Comparison of ENCODE assay signal across 11 cellular contexts in genomic region chr4:185656467-185656890, GRCh38.
DNase-seq lines count a peak whose midpoint lies in the region; ATAC-seq and TF ChIP-seq lines count a peak whose summit lies in the region.
"Had no signal": no experiment of that assay in that cellular context is flagged by ENCODE, and none has a peak within 500 bp of the region (broad histone marks: within the 10 kb centered on the region; RNA-seq: fewer than 3 reads in every experiment).

No MANE protein-coding gene starts in this region.

- WGBS in heart right ventricle, 2 donors, result 18 to 35% methylated on average over 6 of the region's 6 CpGs

- no peak overlapping the region for H3K4me2 ChIP-seq in PC-9

- DNase-seq in AG08396 (ENCODE audit: low spot score) (peak; percentile 24), ascending aorta (ENCODE audit: low spot score in 2 of 2) (peak in 1 of 2 donors; percentile 80), heart right ventricle (peak; percentile 37 to 47), posterior cingulate gyrus (peak; percentile 35 to 91 (median 48)), NCI-H1930 (lab: John Stamatoyannopoulos, UW) (no peak), GM19238 (ENCODE audit: insufficient read length, low spot score) (no peak), PC-9 (no peak)
- DNase-seq: activated CD4-positive, alpha-beta T cell treated with anti-CD3 and anti-CD28 coated beads, Interleukin-2, amount 50 U/mL, for 1 hour; NCI-H526 had no signal

- H3K9me3 ChIP-seq in ascending aorta (no peaks in the 10 kb centered on the region), heart right ventricle (no peaks in the 10 kb centered on the region), PC-9 (ENCODE audit: insufficient read depth, low read depth) (no peaks in the 10 kb centered on the region)

- no peaks in the 10 kb centered on the region for H3K79me2 ChIP-seq in PC-9 (ENCODE audit: low read depth)

- H3K36me3 ChIP-seq in ascending aorta (peaks cover 13 to 19% of the 10 kb centered on the region in 2 donors), heart right ventricle (peaks cover 0 to 85% (median 4%) of the 10 kb centered on the region in 9 donors), PC-9 (ENCODE audit: low read depth) (no peaks in the 10 kb centered on the region)

- H3K4me3 ChIP-seq in ascending aorta (peak overlapping the region; percentile 43 to 72), heart right ventricle (peak overlapping the region in 8 of 10 donors; percentile 12 to 51 (median 34)), PC-9 (no peak overlapping the region)

- POLR2A ChIA-PET in PC-9 (lab: Charles Lee; ENCODE audit: unreplicated experiment), result no interaction called here

- H3K27me3 ChIP-seq in ascending aorta (no peaks in the 10 kb centered on the region), heart right ventricle (no peaks in the 10 kb centered on the region), PC-9 (ENCODE audit: insufficient read depth, low read depth) (no peaks in the 10 kb centered on the region)

- intact Hi-C loops in ascending aorta (cut with DNase I) (loop anchor here (2.0 to 10.0 kb wide), 5 partner anchors 61 to 488 kb away; no protein-coding TSS in a partner anchor), heart right ventricle (cut with DNase I) (loop anchor here in 3 of 10 donors (5.0 to 10.0 kb wide), 2 partner anchors 81 to 118 kb away; no protein-coding TSS in a partner anchor), posterior cingulate gyrus (cut with DNase I) (no loop called here), PC-9 (cut with micrococcal nuclease; ENCODE audit: unreplicated experiment) (no loop called here)

- BruUV-seq in PC-9 (replicated peaks; lab: Mats Ljungman, UMichigan), result no TSS peak

- H3K9me2 ChIP-seq in PC-9 (ENCODE audit: insufficient read depth), result no peaks in the 10 kb centered on the region

- no peaks in the 10 kb centered on the region for H3F3A ChIP-seq in PC-9 (ENCODE audit: insufficient read depth, low read depth)

- H2AFZ ChIP-seq in PC-9, result no peak overlapping the region

- TF ChIP-seq CTCF in ascending aorta (IDR thresholded peaks at IDR 0.05), result peak; percentile 56 to 79 (median 76)
- TF ChIP-seq CTCF in heart right ventricle (IDR thresholded peaks at IDR 0.05), result peak in 6 of 9 donors; percentile 36 to 55 (median 53)
- TF ChIP-seq CTCF in PC-9 (conservative IDR thresholded peaks at IDR 0.05), result no peak

- H3K27ac ChIP-seq in ascending aorta, result peak overlapping the region; percentile 69 to 77
- H3K27ac ChIP-seq in heart right ventricle, result peak overlapping the region in 9 of 10 donors; percentile 56 to 83 (median 68)
- H3K27ac ChIP-seq in PC-9, result no peak overlapping the region
- H3K27ac ChIP-seq: C4-2B had no signal

- CTCF ChIA-PET in PC-9 (lab: Charles Lee), result no interaction called here

- peaks cover 0 to 6% of the 10 kb centered on the region in 2 donors for H3K4me1 ChIP-seq in ascending aorta
- H3K4me1 ChIP-seq in heart right ventricle, result peaks cover 4 to 81% (median 40%) of the 10 kb centered on the region in 9 donors
- no peaks in the 10 kb centered on the region for H3K4me1 ChIP-seq in PC-9 (replicated peaks; ENCODE audit: insufficient read depth)

- no peaks in the 10 kb centered on the region for H4K20me1 ChIP-seq in PC-9 (ENCODE audit: insufficient read depth)

- ATAC-seq in heart right ventricle, result peak; percentile 59 to 81 (median 71)
- ATAC-seq in GM19467 (IDR thresholded peaks at IDR 0.05; ENCODE audit: unreplicated experiment), result no peak

Comparison
In these comparisons a context has a peak if more than half of its experiments do, and no peak if none do; other contexts are left out.
1. DNase-seq: peak in AG08396 (single experiment), heart right ventricle (2 of 2) and posterior cingulate gyrus (10 of 10); none in NCI-H1930 (0 of 2), GM19238 (single experiment) and PC-9 (0 of 2).